ENCODE assay signal across 8 cellular contexts in the genomic region with DNA sequence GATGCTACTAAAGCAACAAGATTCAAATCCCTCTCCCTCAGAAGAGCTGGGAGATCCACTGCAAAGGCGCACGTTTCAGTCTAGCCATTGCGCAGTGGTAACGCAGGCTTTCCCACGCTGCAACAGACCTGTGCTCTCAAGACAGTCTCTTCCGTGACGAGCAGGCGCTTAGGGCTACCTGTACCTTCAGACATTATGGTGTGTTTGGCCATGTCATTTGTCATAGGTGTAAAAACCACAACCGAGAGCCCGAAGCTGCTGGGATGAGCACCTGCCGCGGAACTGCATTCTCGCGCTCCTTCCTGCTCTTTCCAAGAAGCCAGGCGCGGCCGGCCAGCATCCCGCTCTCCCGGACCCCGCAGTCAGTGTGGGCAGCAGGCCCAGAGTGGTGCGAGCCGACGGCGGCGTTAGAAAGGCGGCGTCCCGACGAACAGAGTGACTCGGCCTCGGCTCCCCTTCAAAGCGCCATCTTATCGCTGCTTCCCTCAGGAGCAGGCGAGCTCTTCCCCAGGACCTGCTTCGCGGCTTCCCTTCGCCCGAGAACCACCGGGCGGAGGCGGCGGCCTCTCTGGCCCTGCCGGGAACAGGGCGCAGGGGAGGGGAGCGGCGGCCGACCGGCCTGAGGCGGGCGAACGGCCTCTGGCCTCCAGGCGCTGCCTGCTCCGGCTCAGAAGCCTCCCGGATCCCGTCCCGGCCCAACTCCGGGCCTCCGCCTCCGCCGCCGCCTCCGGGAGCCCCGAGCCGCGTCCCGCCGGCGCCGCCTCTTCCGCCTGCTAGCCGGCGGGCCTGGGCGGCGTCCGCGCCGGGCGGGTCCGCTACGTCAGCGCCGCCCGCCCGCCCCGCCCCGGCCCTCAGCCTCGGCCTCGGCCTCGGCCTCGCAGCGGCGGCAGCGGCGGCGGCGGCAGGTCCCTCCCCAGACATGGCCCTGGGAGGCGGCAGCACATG. TPM values are rescaled to one million over a fixed set of nuclear protein-coding genes. Genes with fewer than 3 reads are reported as not detected.
DNase-seq lines count a peak whose midpoint lies in the region; ATAC-seq, FAIRE-seq and TF ChIP-seq lines count a peak whose summit lies in the region.

Gene FAM120A, plus strand, starts transcription at position 869 of the 945 bp plus-strand sequence. CDS start 231 bp downstream, outside the sequence.

- WGBS in pancreas, 2 donors = 0% methylated on average over 43 to 97 of the region's 97 CpGs

- H2AFZ ChIP-seq in MM.1S (ENCODE audit: low read length) = peak within 1 kb of the TSS; percentile 86

- peak within 1 kb of the TSS; percentile 82 for H3K4me2 ChIP-seq in MM.1S (ENCODE audit: low read depth, low read length)

- no peaks in the 10 kb centered on the region for H3K27me3 ChIP-seq in HAP-1 (ENCODE audit: low read depth)
- no peaks in the 10 kb centered on the region for H3K27me3 ChIP-seq in MM.1S (replicated peaks; ENCODE audit: insufficient read depth, low read length)
- H3K27me3 ChIP-seq in pancreas = no peaks in the 10 kb centered on the region
- H3K27me3 ChIP-seq in tibial artery = no peaks in the 10 kb centered on the region

- H3K27ac ChIP-seq in MM.1S (ENCODE audit: low read length) (peak within 1 kb of the TSS; percentile 93), pancreas (peak within 1 kb of the TSS; percentile 94 to 98 (median 96)), tibial artery (peak within 1 kb of the TSS; percentile 97)

- TF ChIP-seq CTCF in MM.1S (IDR thresholded peaks at IDR 0.05; ENCODE audit: low read length) (no peak), pancreas (IDR thresholded peaks at IDR 0.05) (no peak), tibial artery (IDR thresholded peaks at IDR 0.05) (no peak)

- H3K4me1 ChIP-seq in HAP-1 (peaks cover 17% of the 10 kb centered on the region), MM.1S (ENCODE audit: low read length) (peaks cover 14% of the 10 kb centered on the region), pancreas (peaks cover 7 to 34% (median 22%) of the 10 kb centered on the region in 3 donors), tibial artery (peaks cover 11 to 37% (median 23%) of the 10 kb centered on the region in 4 donors)

- peak; percentile 85 for DNase-seq in GDM1 (lab: John Stamatoyannopoulos, UW)
- DNase-seq in HAP-1 (ENCODE audit: low spot score in 2 of 2) = peak; percentile 77 to 78
- peak; percentile 85 for DNase-seq in MM.1S
- peak; percentile 61 to 64 for DNase-seq in SW 1271 (lab: John Stamatoyannopoulos, UW)
- peak; percentile 44 for DNase-seq in activated naive CD8-positive, alpha-beta T cell treated with anti-CD3 and anti-CD28 coated beads, Interleukin-2, amount 50 U/mL, for 16 hours (ENCODE audit: low read depth, low spot score)
- peak; percentile 90 for DNase-seq in Right ventricle myocardium inferior (ENCODE audit: missing footprints)
- peak; percentile 69 to 89 (median 80) for DNase-seq in pancreas
- DNase-seq in tibial artery = peak; percentile 56 to 83

- no peak for FAIRE-seq in pancreas (lab: Jason Lieb, UNC)

- H3K9me2 ChIP-seq in MM.1S (replicated peaks; ENCODE audit: insufficient read depth, low read length) = no peaks in the 10 kb centered on the region

- ATAC-seq in Right ventricle myocardium inferior (peak; percentile 82), pancreas (peak; percentile 70 to 81 (median 77))

- peaks cover 63% of the 10 kb centered on the region for H3K36me3 ChIP-seq in HAP-1 (replicated peaks)
- peaks cover 4% of the 10 kb centered on the region; the same call in 1 of the 2 replicates for H3K36me3 ChIP-seq in MM.1S (replicated peaks; ENCODE audit: insufficient read depth, low read length)
- peaks cover 0 to 20% (median 17%) of the 10 kb centered on the region in 3 donors for H3K36me3 ChIP-seq in pancreas
- H3K36me3 ChIP-seq in tibial artery = peaks cover 19 to 30% (median 29%) of the 10 kb centered on the region in 3 donors

- in situ Hi-C loops in HAP-1 (cut with MboI; ENCODE audit: low sequenced_read_pairs) = no loop called here

- H3K9me3 ChIP-seq in HAP-1 = no peaks in the 10 kb centered on the region
- no peaks in the 10 kb centered on the region for H3K9me3 ChIP-seq in MM.1S (replicated peaks; ENCODE audit: insufficient read depth, low read length)
- H3K9me3 ChIP-seq in pancreas = no peaks in the 10 kb centered on the region
- no peaks in the 10 kb centered on the region for H3K9me3 ChIP-seq in tibial artery

- peaks cover 66% of the 10 kb centered on the region for H3K79me2 ChIP-seq in MM.1S (ENCODE audit: low read length)

- H3K9ac ChIP-seq in MM.1S (ENCODE audit: low read length) = peak within 1 kb of the TSS; percentile 92

- peaks cover 11% of the 10 kb centered on the region; the same call in 1 of the 2 replicates for H4K20me1 ChIP-seq in MM.1S (ENCODE audit: insufficient read depth, low read length)

- intact Hi-C loops in Right ventricle myocardium inferior (cut with DNase I) = loop anchor here (5.0 kb wide), 2 partner anchors 76 to 91 kb away; no protein-coding TSS in a partner anchor
- intact Hi-C loops in pancreas (cut with DNase I) = no loop called here
- intact Hi-C loops in tibial artery (cut with DNase I; ENCODE audit: low total_unique reads) = no loop called here

- peaks cover 23% of the 10 kb centered on the region for H3F3A ChIP-seq in MM.1S (ENCODE audit: insufficient read depth, low read length)

- H3K4me3 ChIP-seq in HAP-1 (peak within 1 kb of the TSS; percentile 77), MM.1S (ENCODE audit: low read length) (peak within 1 kb of the TSS; percentile 79), pancreas (peak within 1 kb of the TSS; percentile 73 to 96 (median 90)), tibial artery (peak within 1 kb of the TSS; percentile 80 to 93)

RNA-seq across cellular contexts. Expression of gene FAM120A, which starts in this region (rescaled TPM):
- total RNA-seq in Right ventricle myocardium inferior (94.1 TPM), pancreas (10 to 100 TPM; 47.1 to 66.4 (median 59.2) TPM)
- 10 to 100 TPM; 24.2 to 33.2 TPM for polyA plus RNA-seq in pancreas

Comparison
In these comparisons a context has a peak if more than half of its experiments do, and no peak if none do; other contexts are left out.
1. Peak in every context shown above with its lines: DNase-seq, ATAC-seq, H3K4me3 ChIP-seq and H3K27ac ChIP-seq.